In the genomic region with DNA sequence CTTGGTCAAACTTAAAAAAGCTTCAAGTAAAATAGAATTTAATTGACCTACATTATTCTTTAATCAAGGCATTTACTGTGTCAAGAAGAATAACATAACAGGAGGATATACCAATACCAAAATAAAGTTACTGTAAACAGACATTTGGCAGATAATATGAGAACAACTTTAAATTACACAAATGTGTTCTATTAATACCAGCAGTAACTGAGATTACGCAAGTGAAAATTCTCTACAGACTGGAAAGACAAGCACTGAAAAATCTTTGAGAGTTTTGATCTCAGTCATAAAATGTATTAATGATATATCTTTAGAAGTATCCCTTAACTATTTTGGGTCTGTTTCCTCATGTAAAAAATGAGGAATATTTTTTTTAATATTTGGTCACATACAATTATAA, we compare ENCODE assay signal across 18 cellular contexts.
DNase-seq lines count a peak whose midpoint lies in the region; TF ChIP-seq lines count a peak whose summit lies in the region.
"Had no signal": no experiment of that assay in that cellular context is flagged by ENCODE, and none has a peak within 500 bp of the region (broad histone marks: within the 10 kb centered on the region; RNA-seq: fewer than 3 reads in every experiment).

No MANE protein-coding gene starts in this region.

- no peak overlapping the region for H2AFZ ChIP-seq in mesenchymal stem cell (ENCODE audit: low read depth, low read length)

- H2BK5ac ChIP-seq in mesenchymal stem cell (ENCODE audit: low read depth, low read length, poor library complexity, severe bottlenecking), result no peak overlapping the region

- H2AK5ac ChIP-seq in mesenchymal stem cell (ENCODE audit: low read length, severe bottlenecking), result no peak overlapping the region

- no peaks in the 10 kb centered on the region for H3K27me3 ChIP-seq in mesenchymal stem cell (ENCODE audit: control insufficient read depth in 1 of 2, insufficient read depth in 1 of 2, low read length in 2 of 2)

- CTCF ChIA-PET in RWPE1 (lab: Yijun Ruan, JAX), result no interaction called here

- no peaks in the 10 kb centered on the region for H3K4me1 ChIP-seq in mesenchymal stem cell (ENCODE audit: control insufficient read depth, insufficient read depth, low read depth, low read length)

- TF ChIP-seq CTCF in choroid plexus epithelial cell (conservative IDR thresholded peaks at IDR 0.05; ENCODE audit: low read depth, low read length) (no peak), RWPE1 (conservative IDR thresholded peaks at IDR 0.05; ENCODE audit: low read depth) (no peak)

- H3K18ac ChIP-seq in mesenchymal stem cell (ENCODE audit: low read depth in 1 of 2, low read length in 2 of 2), result no peak overlapping the region

- no peak overlapping the region for H3K4ac ChIP-seq in mesenchymal stem cell (ENCODE audit: low read depth in 1 of 2, low read length in 2 of 2)

- H2BK120ac ChIP-seq in mesenchymal stem cell (ENCODE audit: low read depth, low read length), result no peak overlapping the region

- no peak overlapping the region for H3K23ac ChIP-seq in mesenchymal stem cell (ENCODE audit: low read length in 2 of 2)

- H2BK15ac ChIP-seq in mesenchymal stem cell (ENCODE audit: low read depth, poor library complexity, severe bottlenecking), result no peak overlapping the region

- POLR2A ChIA-PET in RWPE1 (lab: Yijun Ruan, JAX; ENCODE audit: low non-redundant PET), result no interaction called here

- no CpG with 5 or more reads among the region's 1 CpG for WGBS in mesenchymal stem cell

- H4K91ac ChIP-seq in mesenchymal stem cell (ENCODE audit: low read length), result no peak overlapping the region

- no peak for TF ChIP-seq RAD21 in Ishikawa (IDR thresholded peaks at IDR 0.05; ENCODE audit: low read depth)

- no peak overlapping the region for H3K14ac ChIP-seq in mesenchymal stem cell (ENCODE audit: low read length in 2 of 2)

- H3K27ac ChIP-seq in mesenchymal stem cell (ENCODE audit: low read length, poor library complexity, severe bottlenecking) (no peak overlapping the region), RWPE1 (no peak overlapping the region)
- H3K27ac ChIP-seq: KMS-11 had no signal

- H3K9me3 ChIP-seq in mesenchymal stem cell (ENCODE audit: control insufficient read depth, low read length), result no peaks in the 10 kb centered on the region
- H3K9me3 ChIP-seq: SK-N-SH had no signal

- TF ChIP-seq EP300 in Ishikawa (IDR thresholded peaks at IDR 0.05; ENCODE audit: borderline replicate concordance), result no peak

- peak; percentile 47 for DNase-seq in choroid plexus epithelial cell (ENCODE audit: low read depth)
- peak; percentile 17 for DNase-seq in fibroblast of peridontal ligament (ENCODE audit: extremely low read depth)
- DNase-seq in mesenchymal stem cell, result peak; percentile 37
- DNase-seq in GDM1 (lab: John Stamatoyannopoulos, UW), result no peak
- DNase-seq in COLO829 (ENCODE audit: low spot score), result no peak
- DNase-seq in RWPE1 (ENCODE audit: low spot score), result no peak
- DNase-seq: ACHN, C1 segment of cervical spinal cord, DMS79 treated with DMSO at 0.1 percent for 48 hours, NCI-H1417 treated with DMSO at 0.1 percent for 48 hours, NCI-H187 treated with DMSO at 0.1 percent for 48 hours, NCI-H2227 treated with DMSO at 0.1 percent for 48 hours, NCI-H510A treated with DMSO at 0.1 percent for 48 hours, NCI-H774, SHP77 treated with DMSO at 0.1 percent for 48 hours, SK-N-SH had no signal

- H3K4me3 ChIP-seq in choroid plexus epithelial cell (ENCODE audit: low read depth, low read length), result no peak overlapping the region
- H3K4me3 ChIP-seq in mesenchymal stem cell (ENCODE audit: insufficient read depth in 1 of 2, low read depth in 1 of 2, low read length in 2 of 2), result no peak overlapping the region

- H3K9ac ChIP-seq in mesenchymal stem cell (ENCODE audit: low read length), result no peak overlapping the region
- H3K9ac ChIP-seq: KMS-11, SK-N-SH had no signal

- no peak overlapping the region for H2BK12ac ChIP-seq in mesenchymal stem cell (ENCODE audit: low read length in 2 of 2)

- no peak overlapping the region for H4K8ac ChIP-seq in mesenchymal stem cell (ENCODE audit: low read length)

- H3K79me1 ChIP-seq in mesenchymal stem cell (replicated peaks; ENCODE audit: low read length, poor library complexity, severe bottlenecking), result no peaks in the 10 kb centered on the region

- H3K36me3 ChIP-seq in mesenchymal stem cell (ENCODE audit: control insufficient read depth in 1 of 2, insufficient read depth in 2 of 2, low read depth in 1 of 2, low read length in 2 of 2), result no peaks in the 10 kb centered on the region

- no peak overlapping the region for H3K4me2 ChIP-seq in mesenchymal stem cell (ENCODE audit: low read length, poor library complexity, severe bottlenecking)
- H3K4me2 ChIP-seq: KMS-11, SK-N-SH had no signal

TF ChIP-seq in Ishikawa, 13 proteins besides CTCF, POLR2A, EP300 and RAD21:
- no peak for TF ChIP-seq YY1 (IDR thresholded peaks at IDR 0.05; ENCODE audit: low read depth)
- TF ChIP-seq, protein P1, sequence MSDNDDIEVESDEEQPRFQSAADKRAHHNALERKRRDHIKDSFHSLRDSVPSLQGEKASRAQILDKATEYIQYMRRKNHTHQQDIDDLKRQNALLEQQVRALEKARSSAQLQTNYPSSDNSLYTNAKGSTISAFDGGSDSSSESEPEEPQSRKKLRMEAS (IDR thresholded peaks at IDR 0.05), result no peak
- no peak for TF ChIP-seq EGR1 (IDR thresholded peaks at IDR 0.05)
- no peak for TF ChIP-seq TAF1 (IDR thresholded peaks at IDR 0.05; ENCODE audit: low read depth)
- no peak for TF ChIP-seq ZBTB7A (IDR thresholded peaks at IDR 0.05; ENCODE audit: low read depth)
- TF ChIP-seq, protein P2, sequence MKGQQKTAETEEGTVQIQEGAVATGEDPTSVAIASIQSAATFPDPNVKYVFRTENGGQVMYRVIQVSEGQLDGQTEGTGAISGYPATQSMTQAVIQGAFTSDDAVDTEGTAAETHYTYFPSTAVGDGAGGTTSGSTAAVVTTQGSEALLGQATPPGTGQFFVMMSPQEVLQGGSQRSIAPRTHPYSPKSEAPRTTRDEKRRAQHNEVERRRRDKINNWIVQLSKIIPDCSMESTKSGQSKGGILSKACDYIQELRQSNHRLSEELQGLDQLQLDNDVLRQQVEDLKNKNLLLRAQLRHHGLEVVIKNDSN (IDR thresholded peaks at IDR 0.05), result no peak
- peak; percentile 38; the same call in 1 of the 2 replicates for TF ChIP-seq CEBPB (IDR thresholded peaks at IDR 0.05)

Comparison
In these comparisons a context has a peak if more than half of its experiments do, and no peak if none do; other contexts are left out.
1. DNase-seq: peak in choroid plexus epithelial cell (single experiment), fibroblast of peridontal ligament (single experiment) and mesenchymal stem cell (single experiment); none in GDM1 (single experiment), COLO829 (single experiment) and RWPE1 (single experiment).